Comparison of ENCODE assay signal across 18 cellular contexts in the genomic region with DNA sequence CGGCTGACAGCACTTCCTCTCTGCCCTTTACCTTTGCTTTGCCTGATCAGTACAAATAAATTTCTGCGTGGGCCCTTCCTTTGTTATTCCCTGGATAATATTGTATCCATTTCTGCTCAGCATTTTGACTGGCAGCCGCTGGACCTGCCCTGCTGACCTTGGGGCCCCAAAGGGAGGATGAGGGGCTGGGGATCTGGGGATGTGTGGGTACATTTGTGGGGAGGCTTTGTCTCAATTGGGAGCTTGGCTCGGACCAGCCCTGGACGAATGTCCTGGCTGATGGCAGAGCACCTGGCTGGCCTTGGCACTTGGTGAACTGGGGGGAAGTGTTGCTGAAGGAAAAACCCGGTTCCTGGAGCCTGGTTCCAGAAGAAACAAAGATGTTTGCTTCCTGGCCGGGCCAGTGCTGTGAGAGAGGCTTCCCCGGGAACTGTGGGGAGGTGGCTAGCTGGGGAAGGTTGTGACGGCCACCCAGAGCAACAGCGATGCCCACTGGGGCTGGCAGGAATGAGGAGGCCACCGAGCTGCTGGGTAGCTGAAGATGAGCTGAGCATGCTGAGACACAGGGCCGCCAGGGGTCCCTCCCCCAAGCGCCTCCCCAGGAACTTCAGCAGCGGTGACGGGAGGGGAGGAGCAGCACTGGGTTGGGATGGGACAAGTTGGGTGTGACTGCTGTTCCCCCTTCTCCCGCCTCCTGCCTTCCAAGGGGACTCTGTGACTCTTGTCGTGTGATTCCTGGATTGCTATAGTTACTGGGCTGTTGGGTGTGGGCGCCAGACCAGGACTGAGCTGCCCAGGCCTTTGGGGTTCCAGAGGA. TPM values are rescaled to one million over a fixed set of nuclear protein-coding genes. Genes with fewer than 3 reads are reported as not detected.
DNase-seq lines count a peak whose midpoint lies in the region; ATAC-seq, FAIRE-seq and TF ChIP-seq lines count a peak whose summit lies in the region.
"Had no signal": no experiment of that assay in that cellular context is flagged by ENCODE, and none has a peak within 500 bp of the region (broad histone marks: within the 10 kb centered on the region; RNA-seq: fewer than 3 reads in every experiment).

No MANE protein-coding gene starts in this region.

- H3K27ac ChIP-seq in right cardiac atrium (ENCODE audit: low read length) (no peak overlapping the region), H1 (ENCODE audit: low read depth, low read length) (no peak overlapping the region)
- H3K27ac ChIP-seq: SJCRH30 had no signal

- no peak overlapping the region; the same call in 1 of the 2 replicates for H2BK5ac ChIP-seq in H1 (ENCODE audit: low read depth, low read length)

- H3K27me3 ChIP-seq in right cardiac atrium (ENCODE audit: control insufficient read depth, insufficient read depth) (no peaks in the 10 kb centered on the region), H1 (replicated peaks in 1 of 4; ENCODE audit: control insufficient read depth in 3 of 4, extremely low read depth in 1 of 4, insufficient read depth in 3 of 4, low read length in 3 of 4) (peaks cover 94 to 100% (median 100%) of the 10 kb centered on the region in 4 experiments)
- H3K27me3 ChIP-seq: SJCRH30 had no signal

- H3K79me2 ChIP-seq in H1 (ENCODE audit: control insufficient read depth in 1 of 2, insufficient read depth in 2 of 2, low read length in 2 of 2) = no peaks in the 10 kb centered on the region

- H3K79me1 ChIP-seq in H1 (ENCODE audit: low read depth, low read length) = no peaks in the 10 kb centered on the region

- H2BK12ac ChIP-seq in H1 (ENCODE audit: low read depth, low read length) = 0 out of 2 replicates have a peak overlapping the region, but pooled peaks have one; percentile 60

- H2AFZ ChIP-seq in H1 (ENCODE audit: low read length) = no peak overlapping the region

- no peak overlapping the region for H4K91ac ChIP-seq in H1 (replicated peaks; ENCODE audit: insufficient read length, low read length)

- H3K23ac ChIP-seq in H1 (ENCODE audit: insufficient read length) = no peak overlapping the region

- no peaks in the 10 kb centered on the region for H3K9me3 Mint-ChIP-seq in nephron progenitor cell
- H3K9me3 Mint-ChIP-seq in activated CD4-positive, alpha-beta memory T cell treated with anti-CD3 and anti-CD28 coated beads, Interleukin-2, amount 10 ng/mL, durations not matched to agents 7 days and 5 days = no peaks in the 10 kb centered on the region
- H3K9me3 Mint-ChIP-seq: CD8-positive, alpha-beta memory T cell had no signal

- no peak for ATAC-seq in right cardiac atrium
- no peak for ATAC-seq in left cardiac atrium
- no peak for ATAC-seq in left lobe of liver
- ATAC-seq: PC-3 had no signal

- no peak overlapping the region for H3K14ac ChIP-seq in H1 (ENCODE audit: insufficient read length)

- H3K27me3 Mint-ChIP-seq in nephron progenitor cell (ENCODE audit: low read depth, poor library complexity) = peaks cover 81% of the 10 kb centered on the region
- peaks cover 89% of the 10 kb centered on the region for H3K27me3 Mint-ChIP-seq in activated CD4-positive, alpha-beta memory T cell treated with anti-CD3 and anti-CD28 coated beads, Interleukin-2, amount 10 ng/mL, durations not matched to agents 7 days and 5 days

- no peak overlapping the region for H4K8ac ChIP-seq in H1 (ENCODE audit: extremely low read depth, insufficient read depth, low read length)

- CTCF ChIA-PET in H1 (lab: Charles Lee; ENCODE audit: partially characterized antibody) = interaction anchor here (0.8 to 6.1 kb wide), 10 partner anchors 9 to 81 kb away, joined by 3 to 41 read pairs (median 4); partner anchors contain the start of gene LMX1B
- CTCF ChIA-PET in activated CD4-positive, alpha-beta memory T cell treated with anti-CD3 and anti-CD28 coated beads, Interleukin-2, amount 10 ng/mL, durations not matched to agents 7 days and 5 days (lab: Charles Lee) = no interaction called here

- intact Hi-C loops in right cardiac atrium (cut with DNase I) (loop anchor here in 1 of 4 donors (10.0 kb wide), 1 partner anchor 163 kb away; no protein-coding TSS in a partner anchor), left cardiac atrium (cut with DNase I) (no loop called here)

- peaks cover 6% of the 10 kb centered on the region; the same call in 1 of the 2 replicates for H3K23me2 ChIP-seq in H1 (ENCODE audit: low read depth, low read length)

- H3K4me3 Mint-ChIP-seq in nephron progenitor cell = peak overlapping the region; percentile 60
- no peak overlapping the region for H3K4me3 Mint-ChIP-seq in activated CD4-positive, alpha-beta memory T cell treated with anti-CD3 and anti-CD28 coated beads, Interleukin-2, amount 10 ng/mL, durations not matched to agents 7 days and 5 days

- H3K9me3 ChIP-seq in right cardiac atrium (ENCODE audit: control insufficient read depth, low read length) = no peaks in the 10 kb centered on the region
- no peaks in the 10 kb centered on the region for H3K9me3 ChIP-seq in H1 (ENCODE audit: insufficient read depth in 2 of 2, low read depth in 1 of 2, low read length in 1 of 2)
- H3K9me3 ChIP-seq: SJCRH30 had no signal

- H3K4me3 ChIP-seq in right cardiac atrium (ENCODE audit: low read length) (no peak overlapping the region), H1 (ENCODE audit: extremely low read depth in 1 of 4, insufficient read depth in 2 of 4, low read depth in 3 of 4, low read length in 4 of 4) (peak overlapping the region in 1 of 4 experiments; percentile 18; a peak in 3 of 8 replicates)
- H3K4me3 ChIP-seq: SJCRH30 had no signal

- no peaks in the 10 kb centered on the region for H3K36me3 Mint-ChIP-seq in nephron progenitor cell (ENCODE audit: low read depth)
- peaks cover 3% of the 10 kb centered on the region for H3K36me3 Mint-ChIP-seq in activated CD4-positive, alpha-beta memory T cell treated with anti-CD3 and anti-CD28 coated beads, Interleukin-2, amount 10 ng/mL, durations not matched to agents 7 days and 5 days (ENCODE audit: low read depth)
- H3K36me3 Mint-ChIP-seq: CD8-positive, alpha-beta memory T cell had no signal

- no peak overlapping the region for H2BK120ac ChIP-seq in H1 (replicated peaks; ENCODE audit: low read depth, low read length)

- H3K4ac ChIP-seq in H1 (replicated peaks; ENCODE audit: insufficient read length, low read depth, low read length) = no peak overlapping the region

- H3K4me1 ChIP-seq in right cardiac atrium (ENCODE audit: control insufficient read depth, insufficient read depth, low read length) = no peaks in the 10 kb centered on the region
- peaks cover 8 to 56% (median 40%) of the 10 kb centered on the region in 4 experiments for H3K4me1 ChIP-seq in H1 (replicated peaks in 1 of 4; ENCODE audit: control insufficient read depth in 3 of 4, insufficient read depth in 4 of 4, low read length in 3 of 4)

- H2BK15ac ChIP-seq in H1 (ENCODE audit: low read length) = peak overlapping the region; percentile 29; the same call in 1 of the 2 replicates

- TF ChIP-seq CTCF in H1 (IDR thresholded peaks at IDR 0.05; ENCODE audit: control extremely low read depth in 1 of 3, insufficient read depth in 1 of 3, low read depth in 1 of 3, low read length in 3 of 3) = no peak
- TF ChIP-seq CTCF in nephron progenitor cell (IDR thresholded peaks at IDR 0.05) = no peak

- no peak for TF ChIP-seq RAD21 in H1 (IDR thresholded peaks at IDR 0.05 in 1 of 2, conservative IDR thresholded peaks at IDR 0.05 in 1 of 2; ENCODE audit: low read depth in 2 of 2, low read length in 2 of 2)

- POLR2A ChIA-PET in H1 (lab: Charles Lee; ENCODE audit: partially characterized antibody) = interaction anchor here (2.9 kb wide), 1 partner anchor 9 kb away, joined by 14 read pairs; the partner anchor contains the start of gene LMX1B
- POLR2A ChIA-PET in activated CD4-positive, alpha-beta memory T cell treated with anti-CD3 and anti-CD28 coated beads, Interleukin-2, amount 10 ng/mL, durations not matched to agents 7 days and 5 days (lab: Charles Lee) = no interaction called here

- FAIRE-seq in H1 (lab: Jason Lieb, UNC) = no peak

- H3K9ac ChIP-seq in H1 (replicated peaks in 1 of 4; ENCODE audit: extremely low read depth in 1 of 4, low read depth in 3 of 4, low read length in 3 of 4) = no peak overlapping the region

- H3K4me1 Mint-ChIP-seq in nephron progenitor cell = peaks cover 90% of the 10 kb centered on the region
- peaks cover 15% of the 10 kb centered on the region for H3K4me1 Mint-ChIP-seq in activated CD4-positive, alpha-beta memory T cell treated with anti-CD3 and anti-CD28 coated beads, Interleukin-2, amount 10 ng/mL, durations not matched to agents 7 days and 5 days

- peak overlapping the region; percentile 29 to 80 for H3K4me2 ChIP-seq in H1 (ENCODE audit: insufficient read depth in 1 of 2, low read depth in 2 of 2, low read length in 2 of 2)

- TF ChIP-seq EP300 in H1 (IDR thresholded peaks at IDR 0.05; ENCODE audit: borderline replicate concordance in 1 of 2, low read depth in 2 of 2, low read length in 2 of 2) = no peak

- no peaks in the 10 kb centered on the region; a peak in 1 of 8 replicates for H3K36me3 ChIP-seq in H1 (ENCODE audit: control insufficient read depth in 2 of 4, insufficient read depth in 4 of 4, low read length in 3 of 4)
- H3K36me3 ChIP-seq: SJCRH30 had no signal

- peaks cover 0 to 24% of the 10 kb centered on the region in 2 experiments for H4K20me1 ChIP-seq in H1 (replicated peaks in 1 of 2; ENCODE audit: control insufficient read depth in 1 of 2, insufficient read depth in 2 of 2, low read length in 2 of 2)

- H2AK5ac ChIP-seq in H1 (ENCODE audit: low read depth, low read length) = no peak overlapping the region; the same call in 1 of the 2 replicates

- H3K18ac ChIP-seq in H1 (ENCODE audit: extremely low read depth, low read length) = peak overlapping the region; percentile 60

- H2BK20ac ChIP-seq in H1 (ENCODE audit: low read length) = peak overlapping the region; percentile 48; the same call in 1 of the 2 replicates

- DNase-seq in right cardiac atrium (peak in 2 of 3 donors; percentile 26 to 49), left cardiac atrium (no peak), H1 (ENCODE audit: low read depth in 1 of 2, low spot score in 2 of 2) (peak in 1 of 2 experiments; percentile 60), nephron progenitor cell (peak; percentile 39), left lobe of liver (ENCODE audit: low spot score) (no peak), NCI-H226 (no peak), medulla oblongata (ENCODE audit: extremely low spot score) (no peak)
- no peak for DNase-seq in activated CD4-positive, alpha-beta memory T cell treated with anti-CD3 and anti-CD28 coated beads, Interleukin-2, amount 10 ng/mL, durations not matched to agents 7 days and 5 days
- DNase-seq: CD8-positive, alpha-beta memory T cell; DND-41; HCEC 1CT; KBM-7; NCI-H1436; NCI-H2029 treated with DMSO at 0.1 percent for 48 hours; NCI-H748 treated with DMSO at 0.1 percent for 48 hours; PC-3; SJCRH30 had no signal

- no peak overlapping the region for H4K5ac ChIP-seq in H1 (ENCODE audit: insufficient read length, low read depth, low read length)

- no peak for TF ChIP-seq POLR2A in H1 (IDR thresholded peaks at IDR 0.05; ENCODE audit: control extremely low read depth in 1 of 2, low read depth in 2 of 2, low read length in 2 of 2)

- 37% methylated on average over 18 of the region's 18 CpGs for WGBS in right cardiac atrium
- WGBS in H1 (ENCODE audit: extremely low coverage in 1 of 2, insufficient coverage in 1 of 2, insufficient read length in 1 of 2, insufficient replicate concordance in 2 of 2, low coverage in 1 of 2, low lambda C conversion rate in 2 of 2, missing lambda C conversion rate in 1 of 2), 2 experiments = 4% methylated on average over 13 of the region's 18 CpGs; no CpG with 5 or more reads in 1 of the 2 experiments

- H3K56ac ChIP-seq in H1 (replicated peaks; ENCODE audit: insufficient read length, low read depth, low read length) = no peak overlapping the region

- no peak overlapping the region for H3K27ac Mint-ChIP-seq in nephron progenitor cell
- no peak overlapping the region for H3K27ac Mint-ChIP-seq in activated CD4-positive, alpha-beta memory T cell treated with anti-CD3 and anti-CD28 coated beads, Interleukin-2, amount 10 ng/mL, durations not matched to agents 7 days and 5 days

RNA-seq across cellular contexts. Expression of gene LMX1B, which starts 8.4 kb away (rescaled TPM):
- 1 to 10 TPM; 1.0 to 3.6 (median 1.8) TPM for total RNA-seq in right cardiac atrium
- polyA plus RNA-seq in right cardiac atrium = 0.81 TPM
- 1 to 10 TPM in 1 of 2 donors, under 1 TPM in 1; 0.81 to 1.8 TPM for total RNA-seq in left cardiac atrium
- 0.37 and 0.52 TPM in 2 replicates for total RNA-seq in H1 (2021; fragmentation: NEBNext Ultra II Directional; extraction: Animal tissue kit (Norgen Biotek cat#: 25700))
- 0.09 and 0.17 TPM in 2 replicates for polyA plus RNA-seq in H1 (2011; rRNA removed)
- polyA plus RNA-seq in H1 (2011; cell fraction: cytosol; rRNA removed) = 0.17 TPM
- 0.24 TPM for polyA plus RNA-seq in H1 (2011; cell fraction: nucleus; rRNA removed)
- polyA plus RNA-seq in H1 (2012, experiment 1 of 2) = 0.17 to 0.24 TPM (median 0.20 TPM) in 4 replicates
- polyA plus RNA-seq in H1 (2012, experiment 2 of 2) = 0.16 TPM
- polyA plus RNA-seq in H1 (2013, experiment 1 of 2) = 0.18 TPM
- polyA plus RNA-seq in H1 (2013, experiment 2 of 2) = 0.22 TPM
- polyA minus RNA-seq in H1 (2011; rRNA and poly(A)+ RNA removed) = 0.07 and 0.16 TPM in 2 replicates
- polyA minus RNA-seq in H1 (2011; cell fraction: cytosol; rRNA and poly(A)+ RNA removed) = 0.44 TPM
- polyA minus RNA-seq in H1 (2011; cell fraction: nucleus; rRNA and poly(A)+ RNA removed) = 0.10 TPM
- not detected for total RNA-seq in left lobe of liver
- total RNA-seq in activated CD4-positive, alpha-beta memory T cell treated with anti-CD3 and anti-CD28 coated beads, Interleukin-2, amount 10 ng/mL, durations not matched to agents 7 days and 5 days = not detected
- total RNA-seq: CD8-positive, alpha-beta memory T cell had no signal
- polyA plus RNA-seq: BJ; CD8-positive, alpha-beta memory T cell had no signal

Comparison
In these comparisons a context has a peak if more than half of its experiments do, and no peak if none do; other contexts are left out.
1. DNase-seq: peak in right cardiac atrium (2 of 3) and nephron progenitor cell (single experiment); none in left cardiac atrium (single experiment), left lobe of liver (single experiment), NCI-H226 (single experiment), medulla oblongata (single experiment) and activated CD4-positive, alpha-beta memory T cell treated with anti-CD3 and anti-CD28 coated beads, Interleukin-2, amount 10 ng/mL, durations not matched to agents 7 days and 5 days (single experiment).